Comparison of ENCODE assay signal across 8 cellular contexts in the genomic region with DNA sequence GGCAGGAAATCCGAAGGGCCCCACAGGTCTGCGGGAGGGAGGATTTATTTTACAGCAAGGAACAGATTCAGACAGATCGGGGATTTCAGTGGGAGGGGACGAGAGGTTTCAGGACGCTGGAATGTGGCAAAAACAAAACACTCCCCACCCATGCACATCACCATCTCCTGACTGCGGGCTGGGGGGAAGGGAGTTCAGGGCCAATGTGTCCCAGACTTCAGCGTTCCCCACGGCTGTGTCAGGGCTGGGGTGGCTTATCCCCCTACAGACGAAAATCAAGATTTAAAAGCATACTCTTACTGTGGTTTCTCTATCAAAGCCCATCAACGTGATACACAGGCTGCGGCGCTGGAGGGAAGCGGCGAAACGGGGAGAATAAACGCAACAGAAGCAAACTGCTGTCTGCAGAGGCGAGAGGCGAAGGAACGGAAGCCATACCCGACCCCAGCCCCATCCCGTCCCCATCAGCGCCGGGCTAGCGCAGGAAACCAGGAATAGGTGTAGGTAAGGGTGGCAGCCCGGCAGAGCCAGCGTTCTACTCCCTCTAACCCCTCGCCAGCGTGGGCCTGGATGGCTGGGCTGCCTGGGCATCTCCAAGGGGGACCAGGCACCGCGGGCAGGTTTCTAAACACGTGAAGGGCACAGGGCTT. TPM values are rescaled to one million over a fixed set of nuclear protein-coding genes. Genes with fewer than 3 reads are reported as not detected.
A peak's percentile ranks its signal among the peaks of the same experiment; 100 is the strongest.
DNase-seq lines count a peak whose midpoint lies in the region; TF ChIP-seq lines count a peak whose summit lies in the region.

No MANE protein-coding gene starts in this region.

- 4 to 5% methylated on average over 31 of the region's 31 CpGs for WGBS in sigmoid colon, 2 donors

- H3K4me1 ChIP-seq in sigmoid colon (peaks cover 0 to 56% (median 51%) of the 10 kb centered on the region in 4 donors), Caco-2 (no peaks in the 10 kb centered on the region)

- peaks cover 78% of the 10 kb centered on the region for H3K27me3 Mint-ChIP-seq in T-helper 2 cell treated with Interferon-gamma antibody and Interleukin-4, amounts not matched to agents 5 μg/mL and 100 μg/mL, for 36 hours (ENCODE audit: low read depth)
- H3K27me3 Mint-ChIP-seq in glutamatergic neuron (ENCODE audit: unreplicated experiment): peaks cover 18% of the 10 kb centered on the region
- H3K27me3 Mint-ChIP-seq in Caco-2 (ENCODE audit: insufficient read depth, unreplicated experiment): peaks cover 14% of the 10 kb centered on the region

- H3K9me3 ChIP-seq in sigmoid colon (no peaks in the 10 kb centered on the region), Caco-2 (peaks cover 5% of the 10 kb centered on the region; the same call in 1 of the 2 replicates)

- peaks cover 3% of the 10 kb centered on the region for H3K4me1 Mint-ChIP-seq in T-helper 2 cell treated with Interferon-gamma antibody and Interleukin-4, amounts not matched to agents 5 μg/mL and 100 μg/mL, for 36 hours (ENCODE audit: low read depth)
- H3K4me1 Mint-ChIP-seq in glutamatergic neuron (ENCODE audit: low read depth, unreplicated experiment) (peaks cover 20% of the 10 kb centered on the region), Caco-2 (ENCODE audit: low read depth, unreplicated experiment) (no peaks in the 10 kb centered on the region)

- POLR2A ChIA-PET in Caco-2 (lab: Charles Lee): no interaction called here

- CTCF ChIA-PET in Caco-2 (lab: Charles Lee): no interaction called here

- no peak overlapping the region for H3K4me3 Mint-ChIP-seq in T-helper 2 cell treated with Interferon-gamma antibody and Interleukin-4, amounts not matched to agents 5 μg/mL and 100 μg/mL, for 36 hours
- H3K4me3 Mint-ChIP-seq in glutamatergic neuron (ENCODE audit: unreplicated experiment) (peak overlapping the region; percentile 95), Caco-2 (ENCODE audit: unreplicated experiment) (no peak overlapping the region)

- H3K27me3 ChIP-seq in sigmoid colon (peaks cover 36 to 87% (median 84%) of the 10 kb centered on the region in 3 donors), Caco-2 (replicated peaks; ENCODE audit: control insufficient read depth, insufficient read depth, low read length) (no peaks in the 10 kb centered on the region)

- no TSS peak for BruUV-seq in Caco-2 (replicated peaks; lab: Mats Ljungman, UMichigan)

- H3K4me3 ChIP-seq in HFF-Myc (replicated peaks; ENCODE audit: low read depth, low read length): peak overlapping the region; percentile 53
- peak overlapping the region; percentile 21 to 56 (median 51) for H3K4me3 ChIP-seq in sigmoid colon
- no peak overlapping the region for H3K4me3 ChIP-seq in Caco-2 (ENCODE audit: low read depth, low read length)

- no peak for DNase-seq in HFF-Myc (ENCODE audit: extremely low read depth, low read depth)
- DNase-seq in T-helper 2 cell treated with Interferon-gamma antibody and Interleukin-4, amounts not matched to agents 5 μg/mL and 100 μg/mL, for 36 hours (ENCODE audit: low spot score): no peak
- DNase-seq in glutamatergic neuron: peak; percentile 41
- peak; percentile 67 for DNase-seq in sigmoid colon
- no peak for DNase-seq in stimulated activated CD4-positive, alpha-beta T cell treated with anti-CD3 and anti-CD28 coated beads, Interleukin-1b, Interleukin-23, amount 100 ng/mL, for 48 hours
- no peak for DNase-seq in Caco-2
- DNase-seq in T-helper 9 cell: no peak
- no peak for DNase-seq in AML-193 (lab: John Stamatoyannopoulos, UW)

- H3K27ac Mint-ChIP-seq in T-helper 2 cell treated with Interferon-gamma antibody and Interleukin-4, amounts not matched to agents 5 μg/mL and 100 μg/mL, for 36 hours: peak overlapping the region; percentile 21
- no peak overlapping the region for H3K27ac Mint-ChIP-seq in glutamatergic neuron (ENCODE audit: unreplicated experiment)
- no peak overlapping the region for H3K27ac Mint-ChIP-seq in Caco-2 (ENCODE audit: unreplicated experiment)

- no peak for TF ChIP-seq EP300 in sigmoid colon (IDR thresholded peaks at IDR 0.05)

- TF ChIP-seq POLR2A in sigmoid colon (IDR thresholded peaks at IDR 0.05): no peak

- intact Hi-C loops in sigmoid colon (cut with DNase I): no loop called here
- intact Hi-C loops in Caco-2 (cut with micrococcal nuclease; ENCODE audit: unreplicated experiment): no loop called here

- no peaks in the 10 kb centered on the region for H3K36me3 Mint-ChIP-seq in T-helper 2 cell treated with Interferon-gamma antibody and Interleukin-4, amounts not matched to agents 5 μg/mL and 100 μg/mL, for 36 hours (ENCODE audit: low read depth)
- H3K36me3 Mint-ChIP-seq in glutamatergic neuron (ENCODE audit: unreplicated experiment) (no peaks in the 10 kb centered on the region), Caco-2 (ENCODE audit: insufficient read depth, unreplicated experiment) (no peaks in the 10 kb centered on the region)

- H3K27ac ChIP-seq in sigmoid colon: peak overlapping the region; percentile 46 to 87 (median 66)

- no peaks in the 10 kb centered on the region for H3K9me3 Mint-ChIP-seq in T-helper 2 cell treated with Interferon-gamma antibody and Interleukin-4, amounts not matched to agents 5 μg/mL and 100 μg/mL, for 36 hours
- H3K9me3 Mint-ChIP-seq in glutamatergic neuron (ENCODE audit: unreplicated experiment) (peaks cover 18% of the 10 kb centered on the region), Caco-2 (ENCODE audit: unreplicated experiment) (peaks cover 11% of the 10 kb centered on the region)

- TF ChIP-seq CTCF in HFF-Myc (IDR thresholded peaks at IDR 0.05; ENCODE audit: low read depth, low read length, missing control alignments): no peak
- TF ChIP-seq CTCF in glutamatergic neuron (IDR thresholded peaks at IDR 0.05; ENCODE audit: partially characterized antibody, unreplicated experiment): no peak
- TF ChIP-seq CTCF in sigmoid colon (IDR thresholded peaks at IDR 0.05): no peak
- TF ChIP-seq CTCF in Caco-2 (IDR thresholded peaks at IDR 0.05; ENCODE audit: insufficient read depth in 1 of 2, low read depth in 1 of 2, low read length in 1 of 2, severe bottlenecking in 1 of 2, unreplicated experiment in 1 of 2): no peak

- H3K36me3 ChIP-seq in sigmoid colon (no peaks in the 10 kb centered on the region), Caco-2 (ENCODE audit: control insufficient read depth, insufficient read depth, low read length) (no peaks in the 10 kb centered on the region)

RNA-seq across cellular contexts. Expression of a gene that starts 2.7 kb away (rescaled TPM):
- total RNA-seq in glutamatergic neuron (ENCODE audit: unreplicated experiment): 50.7 TPM
- 10 to 100 TPM in 1 of 4 donors, 1 to 10 TPM in 2, under 1 TPM in 1; 0.83 to 14.6 (median 2.6) TPM for total RNA-seq in sigmoid colon
- 1 to 10 TPM in 1 of 3 donors, under 1 TPM in 1, not detected in 1; 0.23 to 2.4 TPM for polyA plus RNA-seq in sigmoid colon
- total RNA-seq in Caco-2 (2022): 1.1 and 2.0 TPM in 2 replicates

Comparison
In these comparisons a context has a peak if more than half of its experiments do, and no peak if none do; other contexts are left out.
1. DNase-seq: peak in glutamatergic neuron (single experiment) and sigmoid colon (single experiment); none in HFF-Myc (single experiment), T-helper 2 cell treated with Interferon-gamma antibody and Interleukin-4, amounts not matched to agents 5 μg/mL and 100 μg/mL, for 36 hours (single experiment), stimulated activated CD4-positive, alpha-beta T cell treated with anti-CD3 and anti-CD28 coated beads, Interleukin-1b, Interleukin-23, amount 100 ng/mL, for 48 hours (single experiment), Caco-2 (0 of 2), T-helper 9 cell (single experiment) and AML-193 (0 of 2).